Comparison of ENCODE assay signal across 20 cellular contexts in genomic region chr1:212471286-212471685, GRCh38. TPM values are rescaled to one million over a fixed set of nuclear protein-coding genes. Genes with fewer than 3 reads are reported as not detected.
A peak's percentile ranks its signal among the peaks of the same experiment; 100 is the strongest.
DNase-seq lines count a peak whose midpoint lies in the region; ATAC-seq and TF ChIP-seq lines count a peak whose summit lies in the region.
"Had no signal": no experiment of that assay in that cellular context is flagged by ENCODE, and none has a peak within 500 bp of the region (broad histone marks: within the 10 kb centered on the region; RNA-seq: fewer than 3 reads in every experiment).

No MANE protein-coding gene starts in this region.

- H3K27me3 ChIP-seq in dorsolateral prefrontal cortex: no peaks in the 10 kb centered on the region
- no peaks in the 10 kb centered on the region for H3K27me3 ChIP-seq in spleen (replicated peaks in 1 of 7)
- H3K27me3 ChIP-seq: BLaER1 had no signal

- POLR2A ChIA-PET in activated naive CD8-positive, alpha-beta T cell treated with anti-CD3 and anti-CD28 coated beads, Interleukin-2, amount 10 ng/mL, durations not matched to agents 7 days and 5 days (lab: Charles Lee): no interaction called here

- H3K36me3 ChIP-seq in spleen: no peaks in the 10 kb centered on the region
- H3K36me3 ChIP-seq: BLaER1 had no signal

- no peak for TF ChIP-seq CTCF in dorsolateral prefrontal cortex (IDR thresholded peaks at IDR 0.05 in 54 of 56, conservative IDR thresholded peaks at IDR 0.05 in 2 of 56; ENCODE audit: low read depth in 1 of 56, partially characterized antibody in 56 of 56)
- no peak for TF ChIP-seq CTCF in spleen (IDR thresholded peaks at IDR 0.05 in 8 of 11, conservative IDR thresholded peaks at IDR 0.05 in 3 of 11)

- intact Hi-C loops in dorsolateral prefrontal cortex (cut with DNase I): loop anchor here in 1 of 2 donors (5.0 kb wide), 1 partner anchor 86 kb away; no protein-coding TSS in a partner anchor
- intact Hi-C loops in spleen (cut with DNase I; ENCODE audit: low total_unique reads): no loop called here

- H3K4me1 Mint-ChIP-seq in activated naive CD8-positive, alpha-beta T cell treated with anti-CD3 and anti-CD28 coated beads, Interleukin-2, amount 10 ng/mL, durations not matched to agents 7 days and 5 days: peaks cover 10% of the 10 kb centered on the region
- peaks cover 10% of the 10 kb centered on the region for H3K4me1 Mint-ChIP-seq in activated naive CD8-positive, alpha-beta T cell treated with anti-CD3 and anti-CD28 coated beads for 36 hours
- H3K4me1 Mint-ChIP-seq: B cell had no signal

- no peaks in the 10 kb centered on the region for H3K4me1 ChIP-seq in spleen

- no peak overlapping the region for H3K4me3 Mint-ChIP-seq in activated naive CD8-positive, alpha-beta T cell treated with anti-CD3 and anti-CD28 coated beads, Interleukin-2, amount 10 ng/mL, durations not matched to agents 7 days and 5 days
- H3K4me3 Mint-ChIP-seq in activated naive CD8-positive, alpha-beta T cell treated with anti-CD3 and anti-CD28 coated beads for 36 hours: no peak overlapping the region
- H3K4me3 Mint-ChIP-seq: B cell; CD4-positive, CD25-positive, alpha-beta regulatory T cell; CD8-positive, alpha-beta T cell had no signal

- H3K4me3 ChIP-seq in dorsolateral prefrontal cortex (no peak overlapping the region), spleen (no peak overlapping the region)
- H3K4me3 ChIP-seq: BLaER1, GM12878, GM23248 had no signal

- H3K27ac ChIP-seq in dorsolateral prefrontal cortex (peak overlapping the region in 45 of 59 donors; percentile 10 to 99 (median 90)), spleen (no peak overlapping the region)
- H3K27ac ChIP-seq: 22Rv1, BLaER1, C4-2B had no signal

- H3K27ac Mint-ChIP-seq in activated naive CD8-positive, alpha-beta T cell treated with anti-CD3 and anti-CD28 coated beads, Interleukin-2, amount 10 ng/mL, durations not matched to agents 7 days and 5 days: no peak overlapping the region
- H3K27ac Mint-ChIP-seq in activated naive CD8-positive, alpha-beta T cell treated with anti-CD3 and anti-CD28 coated beads for 36 hours: no peak overlapping the region
- H3K27ac Mint-ChIP-seq in activated naive CD4-positive, alpha-beta T cell treated with anti-CD3 and anti-CD28 coated beads, Interleukin-2, amount 50 U/mL, for 72 hours: no peak overlapping the region
- H3K27ac Mint-ChIP-seq: B cell; CD4-positive, CD25-positive, alpha-beta regulatory T cell; CD8-positive, alpha-beta T cell had no signal

- WGBS in spleen, 5 donors: 80 to 97% (median 94%) methylated on average over 3 of the region's 3 CpGs

- no peaks in the 10 kb centered on the region for H3K36me3 Mint-ChIP-seq in activated naive CD8-positive, alpha-beta T cell treated with anti-CD3 and anti-CD28 coated beads, Interleukin-2, amount 10 ng/mL, durations not matched to agents 7 days and 5 days
- peaks cover 1% of the 10 kb centered on the region for H3K36me3 Mint-ChIP-seq in activated naive CD8-positive, alpha-beta T cell treated with anti-CD3 and anti-CD28 coated beads for 36 hours
- no peaks in the 10 kb centered on the region for H3K36me3 Mint-ChIP-seq in activated naive CD4-positive, alpha-beta T cell treated with anti-CD3 and anti-CD28 coated beads, Interleukin-2, amount 50 U/mL, for 72 hours
- H3K36me3 Mint-ChIP-seq: CD4-positive, CD25-positive, alpha-beta regulatory T cell; CD8-positive, alpha-beta T cell had no signal

- TF ChIP-seq POLR2A in spleen (IDR thresholded peaks at IDR 0.05): no peak

- no peaks in the 10 kb centered on the region for H3K9me3 Mint-ChIP-seq in activated naive CD8-positive, alpha-beta T cell treated with anti-CD3 and anti-CD28 coated beads, Interleukin-2, amount 10 ng/mL, durations not matched to agents 7 days and 5 days
- no peaks in the 10 kb centered on the region for H3K9me3 Mint-ChIP-seq in activated naive CD8-positive, alpha-beta T cell treated with anti-CD3 and anti-CD28 coated beads for 36 hours
- no peaks in the 10 kb centered on the region for H3K9me3 Mint-ChIP-seq in activated naive CD4-positive, alpha-beta T cell treated with anti-CD3 and anti-CD28 coated beads, Interleukin-2, amount 50 U/mL, for 72 hours
- H3K9me3 Mint-ChIP-seq: CD8-positive, alpha-beta T cell had no signal

- peak; percentile 15 for DNase-seq in activated naive CD8-positive, alpha-beta T cell treated with anti-CD3 and anti-CD28 coated beads, Interleukin-2, amount 10 ng/mL, durations not matched to agents 7 days and 5 days
- DNase-seq in activated naive CD8-positive, alpha-beta T cell treated with anti-CD3 and anti-CD28 coated beads for 36 hours: no peak
- DNase-seq in dorsolateral prefrontal cortex: no peak
- DNase-seq in spleen: peak; percentile 60
- DNase-seq in activated naive CD4-positive, alpha-beta T cell treated with anti-CD3 and anti-CD28 coated beads, Interleukin-2, amount 50 U/mL, for 72 hours (ENCODE audit: low spot score in 2 of 2): no peak
- DNase-seq in NCI-H1930 (lab: John Stamatoyannopoulos, UW): no peak
- DNase-seq: CD4-positive, CD25-positive, alpha-beta regulatory T cell; CD8-positive, alpha-beta T cell; DMS 273 treated with DMSO at 0.1 percent for 48 hours; DMS79; EL; GDM1; GM23248; H7; HCEC 1CT had no signal

- no peaks in the 10 kb centered on the region for H3K9me3 ChIP-seq in spleen
- H3K9me3 ChIP-seq: BLaER1 had no signal

- peaks cover 4% of the 10 kb centered on the region for H3K27me3 Mint-ChIP-seq in activated naive CD8-positive, alpha-beta T cell treated with anti-CD3 and anti-CD28 coated beads, Interleukin-2, amount 10 ng/mL, durations not matched to agents 7 days and 5 days
- peaks cover 3% of the 10 kb centered on the region for H3K27me3 Mint-ChIP-seq in activated naive CD8-positive, alpha-beta T cell treated with anti-CD3 and anti-CD28 coated beads for 36 hours

- ATAC-seq in activated naive CD8-positive, alpha-beta T cell treated with anti-CD3 and anti-CD28 coated beads, Interleukin-2, amount 10 ng/mL, durations not matched to agents 7 days and 5 days (ENCODE audit: low read depth): no peak
- no peak for ATAC-seq in activated naive CD4-positive, alpha-beta T cell treated with anti-CD3 and anti-CD28 coated beads, Interleukin-2, amount 50 U/mL, for 72 hours
- ATAC-seq: CD8-positive, alpha-beta T cell; GM12878 had no signal

RNA-seq across cellular contexts. Expression of gene NENF, which starts 38.6 kb away (rescaled TPM):
- 10 to 100 TPM; 30.0 to 31.1 TPM for total RNA-seq in activated naive CD8-positive, alpha-beta T cell treated with anti-CD3 and anti-CD28 coated beads, Interleukin-2, amount 10 ng/mL, durations not matched to agents 7 days and 5 days
- 10 to 100 TPM; 36.4 to 38.7 TPM for total RNA-seq in activated naive CD8-positive, alpha-beta T cell treated with anti-CD3 and anti-CD28 coated beads for 36 hours
- 100 to 1,000 TPM in 3 of 120 experiments, 10 to 100 TPM in 117; 43.3 to 144 (median 67.5) TPM for total RNA-seq in dorsolateral prefrontal cortex
- 10 to 100 TPM; 23.2 to 43.9 (median 31.6) TPM for total RNA-seq in spleen
- polyA plus RNA-seq in spleen: 10 to 100 TPM; 49.9 to 59.4 (median 56.5) TPM
- total RNA-seq in activated naive CD4-positive, alpha-beta T cell treated with anti-CD3 and anti-CD28 coated beads, Interleukin-2, amount 50 U/mL, for 72 hours: 10 to 100 TPM; 34.9 to 35.7 TPM

RNA-seq across cellular contexts. Expression of gene PACC1, which starts 56.6 kb away (rescaled TPM):
- total RNA-seq in activated naive CD8-positive, alpha-beta T cell treated with anti-CD3 and anti-CD28 coated beads, Interleukin-2, amount 10 ng/mL, durations not matched to agents 7 days and 5 days: 10 to 100 TPM; 10.1 to 14.3 TPM
- total RNA-seq in activated naive CD8-positive, alpha-beta T cell treated with anti-CD3 and anti-CD28 coated beads for 36 hours: 10 to 100 TPM; 12.7 to 13.9 TPM
- total RNA-seq in dorsolateral prefrontal cortex (10 to 100 TPM in 118 of 120 experiments, 1 to 10 TPM in 2; 6.9 to 82.7 (median 24.1) TPM), spleen (10 to 100 TPM in 4 of 7 donors, 1 to 10 TPM in 3; 8.1 to 12.8 (median 10.7) TPM)
- 1 to 10 TPM; 6.5 to 8.2 (median 6.8) TPM for polyA plus RNA-seq in spleen
- total RNA-seq in activated naive CD4-positive, alpha-beta T cell treated with anti-CD3 and anti-CD28 coated beads, Interleukin-2, amount 50 U/mL, for 72 hours: 10 to 100 TPM; 10.1 to 16.9 TPM

Comparison
In these comparisons a context has a peak if more than half of its experiments do, and no peak if none do; other contexts are left out.
1. DNase-seq: peak in activated naive CD8-positive, alpha-beta T cell treated with anti-CD3 and anti-CD28 coated beads, Interleukin-2, amount 10 ng/mL, durations not matched to agents 7 days and 5 days (single experiment) and spleen (single experiment); none in activated naive CD8-positive, alpha-beta T cell treated with anti-CD3 and anti-CD28 coated beads for 36 hours (single experiment), dorsolateral prefrontal cortex (0 of 10), activated naive CD4-positive, alpha-beta T cell treated with anti-CD3 and anti-CD28 coated beads, Interleukin-2, amount 50 U/mL, for 72 hours (0 of 2) and NCI-H1930 (0 of 2).
2. H3K27ac ChIP-seq: peak in dorsolateral prefrontal cortex (45 of 59); none in spleen (0 of 8).